Comparison of ENCODE assay signal across 8 cellular contexts in genomic region chr12:117189725-117190209, GRCh38. TPM values are rescaled to one million over a fixed set of nuclear protein-coding genes. Genes with fewer than 3 reads are reported as not detected.
DNase-seq lines count a peak whose midpoint lies in the region; ATAC-seq and TF ChIP-seq lines count a peak whose summit lies in the region.

No MANE protein-coding gene starts in this region.

- H3F3A ChIP-seq in smooth muscle cell (ENCODE audit: low read depth) = no peaks in the 10 kb centered on the region

- peak; percentile 70 for DNase-seq in COLO668 (lab: John Stamatoyannopoulos, UW; ENCODE audit: unreplicated experiment)
- DNase-seq in T-helper 17 cell = peak in 2 of 3 donors; percentile 10 to 15
- peak; percentile 33 for DNase-seq in brain microvascular endothelial cell
- DNase-seq in immature natural killer cell = peak; percentile 28 to 38 (median 31)
- DNase-seq in smooth muscle cell (lab: John Stamatoyannopoulos, UW; ENCODE audit: unreplicated experiment) = peak; percentile 11
- no peak for DNase-seq in NCI-H128 (lab: John Stamatoyannopoulos, UW; ENCODE audit: unreplicated experiment)

- H3K9me3 Mint-ChIP-seq in immature natural killer cell = no peaks in the 10 kb centered on the region

- H3K4me1 ChIP-seq in smooth muscle cell (ENCODE audit: low read depth) = peaks cover 6% of the 10 kb centered on the region

- H3K27ac ChIP-seq in brain microvascular endothelial cell (no peak overlapping the region), smooth muscle cell (ENCODE audit: low read depth) (peak overlapping the region; percentile 41)

- H3K27me3 ChIP-seq in brain microvascular endothelial cell (replicated peaks) = no peaks in the 10 kb centered on the region
- no peaks in the 10 kb centered on the region for H3K27me3 ChIP-seq in smooth muscle cell (ENCODE audit: low read depth)

- H2AFZ ChIP-seq in smooth muscle cell (ENCODE audit: low read depth) = peak overlapping the region; percentile 87

- H3K27ac Mint-ChIP-seq in T-helper 17 cell (peak overlapping the region; percentile 90), immature natural killer cell (peak overlapping the region; percentile 52 to 92 (median 81))

- H3K4me1 Mint-ChIP-seq in T-helper 17 cell = peaks cover 26% of the 10 kb centered on the region
- H3K4me1 Mint-ChIP-seq in immature natural killer cell = peaks cover 22 to 26% of the 10 kb centered on the region in 2 donors

- H3K79me2 ChIP-seq in smooth muscle cell (ENCODE audit: low read depth) = peaks cover 21% of the 10 kb centered on the region

- H3K36me3 ChIP-seq in brain microvascular endothelial cell (replicated peaks) (peaks cover 4% of the 10 kb centered on the region), smooth muscle cell (ENCODE audit: low read depth) (peaks cover 4% of the 10 kb centered on the region)

- H3K4me3 Mint-ChIP-seq in T-helper 17 cell (peak overlapping the region; percentile 96), immature natural killer cell (peak overlapping the region; percentile 94 to 96 (median 94))

- peak; percentile 47 for ATAC-seq in GM19455 (IDR thresholded peaks at IDR 0.05; ENCODE audit: unreplicated experiment)
- peak; percentile 31 for ATAC-seq in HG03469 (IDR thresholded peaks at IDR 0.05; ENCODE audit: unreplicated experiment)
- peak; percentile 39 for ATAC-seq in T-helper 17 cell

- no peaks in the 10 kb centered on the region for H3K27me3 Mint-ChIP-seq in T-helper 17 cell
- peaks cover 2 to 9% (median 4%) of the 10 kb centered on the region in 3 donors for H3K27me3 Mint-ChIP-seq in immature natural killer cell (ENCODE audit: low read depth in 3 of 3)

- H4K20me1 ChIP-seq in smooth muscle cell (ENCODE audit: low read depth) = peaks cover 24% of the 10 kb centered on the region

- H3K4me2 ChIP-seq in smooth muscle cell = peak overlapping the region; percentile 92

- no peaks in the 10 kb centered on the region for H3K36me3 Mint-ChIP-seq in T-helper 17 cell (ENCODE audit: low read depth)
- peaks cover 5 to 11% (median 9%) of the 10 kb centered on the region in 3 donors for H3K36me3 Mint-ChIP-seq in immature natural killer cell

- under 1% methylated on average over 51 of the region's 52 CpGs for WGBS in smooth muscle cell (ENCODE audit: low lambda C conversion rate)

- in situ Hi-C loops in brain microvascular endothelial cell (cut with HindIII; ENCODE audit: low pct_ligation_motif_present, low sequenced_read_pairs) = no loop called here

- peak overlapping the region; percentile 80 for H3K4me3 ChIP-seq in brain microvascular endothelial cell (ENCODE audit: low read depth, low read length)
- peak overlapping the region; percentile 95 for H3K4me3 ChIP-seq in smooth muscle cell

- H3K9me3 ChIP-seq in T-helper 17 cell (ENCODE audit: control insufficient read depth, low read length, poor library complexity, severe bottlenecking) = no peaks in the 10 kb centered on the region
- no peaks in the 10 kb centered on the region for H3K9me3 ChIP-seq in smooth muscle cell (replicated peaks; ENCODE audit: low read depth)

- TF ChIP-seq CTCF in brain microvascular endothelial cell (IDR thresholded peaks at IDR 0.05; ENCODE audit: low read depth, low read length, missing control alignments) (peak; percentile 2), smooth muscle cell (IDR thresholded peaks at IDR 0.05; ENCODE audit: borderline replicate concordance, insufficient read depth, poor library complexity, severe bottlenecking) (no peak)

- peak overlapping the region; percentile 55 for H3K9ac ChIP-seq in smooth muscle cell (ENCODE audit: low read depth)

RNA-seq across cellular contexts. Expression of gene FBXO21, which starts 0.5 kb away (rescaled TPM):
- total RNA-seq in T-helper 17 cell (10 to 100 TPM; 61.7 to 65.5 TPM), smooth muscle cell (75.2 and 82.9 TPM in 2 replicates)
- polyA plus RNA-seq in immature natural killer cell (10 to 100 TPM; 32.2 to 52.7 (median 49.2) TPM), smooth muscle cell (46.9 and 47.4 TPM in 2 replicates)
